In genomic region chr1:162497723-162498441, GRCh38 we compare ENCODE assay signal across 1 cellular context.
A peak's percentile ranks its signal among the peaks of the same experiment; 100 is the strongest.
TF ChIP-seq lines count a peak whose summit lies in the region.

UHMK1 (plus strand) TSS chr1:162497818; CDS start chr1:162498001, 183 bp downstream.

TF ChIP-seq in HepG2, 621 proteins besides CTCF, POLR2A, EP300 and RAD21 (continued from another document and continues in another):
- TF ChIP-seq ZBTB39 (CRISPR knock-in tag; IDR thresholded peaks at IDR 0.05), result no peak
- no peak for TF ChIP-seq SRF (IDR thresholded peaks at IDR 0.05; ENCODE audit: low read depth, low read length)
- no peak for TF ChIP-seq HMG20B (CRISPR knock-in tag; conservative IDR thresholded peaks at IDR 0.05)
- TF ChIP-seq ZNF274 (CRISPR knock-in tag; IDR thresholded peaks at IDR 0.05), result peak; percentile 79; the same call in 1 of the 2 replicates
- no peak for TF ChIP-seq PCBP2 (optimal IDR thresholded peaks at IDR 0.05; ENCODE audit: low read depth, low read length, poor library complexity, severe bottlenecking)
- no peak for TF ChIP-seq ZNF792 (CRISPR knock-in tag; IDR thresholded peaks at IDR 0.05)
- TF ChIP-seq CBX2 (IDR thresholded peaks at IDR 0.05; ENCODE audit: low read depth, low read length), result no peak
- TF ChIP-seq CBX2 (CRISPR knock-in tag; IDR thresholded peaks at IDR 0.05; ENCODE audit: low read depth), result no peak
- TF ChIP-seq HBP1 (CRISPR knock-in tag; IDR thresholded peaks at IDR 0.05; ENCODE audit: low read depth), result no peak; the same call in 1 of the 2 replicates
- no peak for TF ChIP-seq CEBPZ (IDR thresholded peaks at IDR 0.05; ENCODE audit: low read length)
- TF ChIP-seq MAZ (IDR thresholded peaks at IDR 0.05; ENCODE audit: borderline replicate concordance, low read depth, low read length), result no peak
- TF ChIP-seq MAZ (CRISPR knock-in tag; IDR thresholded peaks at IDR 0.05; ENCODE audit: low read depth), result 0 out of 2 replicates have a peak, but pooled peaks have one; percentile 32
- TF ChIP-seq DBP (CRISPR knock-in tag; IDR thresholded peaks at IDR 0.05; ENCODE audit: not compliant biosample characterization), result peak; percentile 33
- peak; percentile 47; the same call in 1 of the 2 replicates for TF ChIP-seq ZNF782 (CRISPR knock-in tag; IDR thresholded peaks at IDR 0.05; ENCODE audit: borderline replicate concordance)
- TF ChIP-seq ZIK1 (CRISPR knock-in tag; IDR thresholded peaks at IDR 0.05; ENCODE audit: borderline replicate concordance, low read depth), result peak; percentile 74; the same call in 1 of the 2 replicates
- TF ChIP-seq ZNF143 (CRISPR knock-in tag; IDR thresholded peaks at IDR 0.05), result no peak
- TF ChIP-seq ZNF572 (CRISPR knock-in tag; IDR thresholded peaks at IDR 0.05), result peak; percentile 84; the same call in 1 of the 2 replicates
- no peak for TF ChIP-seq SP1 (IDR thresholded peaks at IDR 0.05)
- TF ChIP-seq SP1 (CRISPR knock-in tag; IDR thresholded peaks at IDR 0.05), result no peak
- no peak for TF ChIP-seq ZNF577 (CRISPR knock-in tag; IDR thresholded peaks at IDR 0.05; ENCODE audit: borderline replicate concordance, low read depth)
- TF ChIP-seq ARID4A (CRISPR knock-in tag; IDR thresholded peaks at IDR 0.05; ENCODE audit: borderline replicate concordance), result peak; percentile 92
- TF ChIP-seq FOSL2 (CRISPR knock-in tag; IDR thresholded peaks at IDR 0.05), result no peak
- no peak for TF ChIP-seq TCF7L2 (IDR thresholded peaks at IDR 0.05; ENCODE audit: low read depth, low read length)
- TF ChIP-seq HHEX (CRISPR knock-in tag; IDR thresholded peaks at IDR 0.05), result no peak
- no peak for TF ChIP-seq NR2F6 (IDR thresholded peaks at IDR 0.05)
- no peak for TF ChIP-seq NR2F6 (CRISPR knock-in tag; IDR thresholded peaks at IDR 0.05)
- TF ChIP-seq IRF1 (CRISPR knock-in tag; IDR thresholded peaks at IDR 0.05; ENCODE audit: low read depth), result no peak
- no peak for TF ChIP-seq ZNF354B (CRISPR knock-in tag; IDR thresholded peaks at IDR 0.05)
- TF ChIP-seq RORA (CRISPR knock-in tag; IDR thresholded peaks at IDR 0.05), result no peak
- TF ChIP-seq ZNF232 (CRISPR knock-in tag; IDR thresholded peaks at IDR 0.05; ENCODE audit: borderline replicate concordance), result no peak; the same call in 1 of the 2 replicates
- no peak for TF ChIP-seq PLSCR1 (CRISPR knock-in tag; IDR thresholded peaks at IDR 0.05; ENCODE audit: borderline replicate concordance)
- TF ChIP-seq SNRNP70 (IDR thresholded peaks at IDR 0.05; ENCODE audit: low read depth, low read length), result no peak
- TF ChIP-seq MTERF4 (CRISPR knock-in tag; IDR thresholded peaks at IDR 0.05), result no peak
- peak; percentile 35; the same call in 1 of the 2 replicates for TF ChIP-seq ZNF704 (CRISPR knock-in tag; IDR thresholded peaks at IDR 0.05; ENCODE audit: borderline replicate concordance)
- TF ChIP-seq TEAD3 (CRISPR knock-in tag; optimal IDR thresholded peaks at IDR 0.05; ENCODE audit: borderline replicate concordance), result no peak
- no peak for TF ChIP-seq MIXL1 (CRISPR knock-in tag; IDR thresholded peaks at IDR 0.05)
- TF ChIP-seq MXD1 (CRISPR knock-in tag; IDR thresholded peaks at IDR 0.05), result peak; percentile 80; the same call in 1 of the 2 replicates
- no peak for TF ChIP-seq TOE1 (CRISPR knock-in tag; IDR thresholded peaks at IDR 0.05)
- no peak for TF ChIP-seq NR3C1 (CRISPR knock-in tag; IDR thresholded peaks at IDR 0.05)
- TF ChIP-seq ZMYM3 (CRISPR knock-in tag; IDR thresholded peaks at IDR 0.05), result 0 out of 2 replicates have a peak, but pooled peaks have one; percentile 49
- TF ChIP-seq TFE3 (CRISPR knock-in tag; IDR thresholded peaks at IDR 0.05), result no peak
- TF ChIP-seq ZBTB7B (CRISPR knock-in tag; IDR thresholded peaks at IDR 0.05), result no peak
- no peak for TF ChIP-seq FOXM1 (CRISPR knock-in tag; IDR thresholded peaks at IDR 0.05)
- TF ChIP-seq NR2C2 (CRISPR knock-in tag; IDR thresholded peaks at IDR 0.05; ENCODE audit: borderline replicate concordance), result peak; percentile 54
- no peak; the same call in 1 of the 2 replicates for TF ChIP-seq ZNF335 (CRISPR knock-in tag; IDR thresholded peaks at IDR 0.05)
